Comparison of ENCODE assay signal across 1 cellular context in genomic region chr17:49821466-49821865, GRCh38.
TF ChIP-seq lines count a peak whose summit lies in the region.

No MANE protein-coding gene starts in this region.

TF ChIP-seq in A549, 52 proteins besides CTCF, POLR2A, EP300 and RAD21 (continued from another document):
- TF ChIP-seq USF2 (IDR thresholded peaks at IDR 0.05) (no peak), NR3C1 (IDR thresholded peaks at IDR 0.05) (no peak), FOSL2 (IDR thresholded peaks at IDR 0.05) (no peak), FOSL2 (CRISPR knock-in tag; IDR thresholded peaks at IDR 0.05) (no peak), CBX8 (IDR thresholded peaks at IDR 0.05) (no peak), JUN (IDR thresholded peaks at IDR 0.05) (no peak), SMC3 (IDR thresholded peaks at IDR 0.05) (no peak), NFE2L2 (conservative IDR thresholded peaks at IDR 0.05; ENCODE audit: low read length) (no peak)
